Comparison of ENCODE assay signal across 8 cellular contexts in genomic region chr1:244272471-244273261, GRCh38.
DNase-seq lines count a peak whose midpoint lies in the region; ATAC-seq and TF ChIP-seq lines count a peak whose summit lies in the region.

No MANE protein-coding gene starts in this region.

- CTCF ChIA-PET in GM10248 (lab: Yijun Ruan, JAX), result interaction anchor here (0.8 to 3.7 kb wide), 17 partner anchors 10 to 1819 kb away, joined by 3 to 23 read pairs (median 3); no protein-coding TSS in a partner anchor

- peak; percentile 97 for TF ChIP-seq CTCF in GM10248 (IDR thresholded peaks at IDR 0.05; ENCODE audit: control extremely low read depth, extremely low read depth, low read depth, missing control alignments)

- POLR2A ChIA-PET in GM10248 (lab: Yijun Ruan, JAX), result no interaction called here

- intact Hi-C loops in left ventricle myocardium superior (cut with micrococcal nuclease), result loop anchor here (5.0 kb wide), 1 partner anchor 930 kb away; no protein-coding TSS in a partner anchor

- ATAC-seq in HG02763 (IDR thresholded peaks at IDR 0.05; ENCODE audit: unreplicated experiment) (peak; percentile 86), left ventricle myocardium superior (peak; percentile 90), GM19397 (IDR thresholded peaks at IDR 0.05; ENCODE audit: unreplicated experiment) (no peak)

- peak; percentile 76 for DNase-seq in GM10248 (ENCODE audit: extremely low spot score)
- DNase-seq in NCI-H1694 (lab: John Stamatoyannopoulos, UW), result peak; percentile 87
- peak; percentile 25 to 64 (median 50) for DNase-seq in T-helper 1 cell
- peak; percentile 38 for DNase-seq in amniotic stem cell (lab: John Stamatoyannopoulos, UW)
- DNase-seq in left ventricle myocardium superior, result peak; percentile 51
- peak; percentile 84 for DNase-seq in retina
